In genomic region chr11:132168326-132168725, GRCh38 we compare ENCODE assay signal across 25 cellular contexts.
"Had no signal": no experiment of that assay in that cellular context is flagged by ENCODE, and none has a peak within 500 bp of the region (broad histone marks: within the 10 kb centered on the region; RNA-seq: fewer than 3 reads in every experiment).

No MANE protein-coding gene starts in this region.

- ATAC-seq: naive thymus-derived CD8-positive, alpha-beta T cell; natural killer cell treated with Interleukin-12 subunit alpha and Interleukin-12 subunit beta and Interleukin-15 and Interleukin-18, amount 100 ng/mL, for 72 hours; pancreas; right cardiac atrium; right lobe of liver; stimulated activated effector memory CD8-positive, alpha-beta T cell treated with anti-CD3 and anti-CD28 coated beads, Interleukin-12 subunit alpha, Interleukin-12 subunit beta, amount 100 ng/mL, for 72 hours; stimulated activated naive B cell treated with anti-CD40 and anti-IgM and Interleukin-4, amounts not matched to agents 10 μg/mL and 1 μg/mL and 100 μg/mL, for 72 hours; upper lobe of right lung had no signal

- H3K4me3 ChIP-seq: pancreas, prostate gland, right lobe of liver, sigmoid colon, stomach, thoracic aorta, thyroid gland, tibial nerve, upper lobe of right lung, uterus had no signal

- H3K9me3 ChIP-seq: neutrophil, pancreas, prostate gland, right lobe of liver, sigmoid colon, stomach, thoracic aorta, thyroid gland, tibial nerve, upper lobe of right lung, uterus had no signal

- H3K4me1 ChIP-seq: pancreas, prostate gland, right lobe of liver, sigmoid colon, stomach, thyroid gland, tibial nerve, upper lobe of right lung, uterus had no signal

- DNase-seq: naive B cell; naive thymus-derived CD8-positive, alpha-beta T cell; nephron progenitor cell; nucleus accumbens; pancreas; right cardiac atrium; right lobe of liver; sigmoid colon; small intestine; stimulated activated CD4-positive, alpha-beta T cell treated with anti-CD3 and anti-CD28 coated beads, Interleukin-15, amount 100 ng/mL, for 24 hours; stimulated activated CD4-positive, alpha-beta T cell treated with anti-CD3 and anti-CD28 coated beads, Interleukin-2, amount 100 ng/mL, for 24 hours; stimulated activated CD4-positive, alpha-beta T cell treated with anti-CD3 and anti-CD28 coated beads, Interleukin-2, amount 100 ng/mL, for 48 hours; stimulated activated CD4-positive, alpha-beta T cell treated with anti-CD3 and anti-CD28 coated beads, Interleukin-4, amount 100 ng/mL, for 24 hours; stimulated activated naive B cell treated with anti-CD40 and anti-IgM and Interleukin-4, amounts not matched to agents 10 μg/mL and 1 μg/mL and 100 μg/mL, for 72 hours; stimulated activated naive CD4-positive, alpha-beta T cell treated with Interleukin-2 at 50 U/mL for 16 hours; stomach; thyroid gland; upper lobe of right lung; uterus had no signal

- H3K36me3 ChIP-seq: neutrophil, pancreas, prostate gland, right lobe of liver, sigmoid colon, stomach, thoracic aorta, thyroid gland, tibial nerve, upper lobe of right lung, uterus had no signal

- H3K27ac ChIP-seq: neutrophil, pancreas, prostate gland, right lobe of liver, sigmoid colon, stomach, thoracic aorta, thyroid gland, tibial nerve, upper lobe of right lung, uterus had no signal

- H3K27me3 ChIP-seq: neutrophil, pancreas, right lobe of liver, sigmoid colon, stomach, thyroid gland, tibial nerve, upper lobe of right lung, uterus had no signal
